Comparison of ENCODE assay signal across 8 cellular contexts in genomic region chr11:534592-535518, GRCh38. TPM values are rescaled to one million over a fixed set of nuclear protein-coding genes. Genes with fewer than 3 reads are reported as not detected.
A peak's percentile ranks its signal among the peaks of the same experiment; 100 is the strongest.
DNase-seq lines count a peak whose midpoint lies in the region; ATAC-seq and TF ChIP-seq lines count a peak whose summit lies in the region.

No MANE protein-coding gene starts in this region.

- no peaks in the 10 kb centered on the region for H3K9me3 ChIP-seq in BLaER1 treated with 17β-estradiol and CSF1 and Interleukin-3, amounts not matched to agents 10 nM and 100 nM (replicated peaks in 1 of 11)
- no peaks in the 10 kb centered on the region for H3K9me3 ChIP-seq in heart left ventricle

- peak overlapping the region; percentile 73 to 97 (median 94) for H3K27ac ChIP-seq in BLaER1 treated with 17β-estradiol and CSF1 and Interleukin-3, amounts not matched to agents 10 nM and 100 nM
- H3K27ac ChIP-seq in heart left ventricle (peak overlapping the region; percentile 31 to 92 (median 56)), rectal smooth muscle tissue (ENCODE audit: low read depth, low read length) (no peak overlapping the region)

- H3K4me3 ChIP-seq in BLaER1 treated with 17β-estradiol and CSF1 and Interleukin-3, amounts not matched to agents 10 nM and 100 nM = peak overlapping the region; percentile 78 to 97 (median 90)
- peak overlapping the region; percentile 68 to 99 (median 86) for H3K4me3 ChIP-seq in heart left ventricle
- peak overlapping the region; percentile 78 for H3K4me3 ChIP-seq in rectal smooth muscle tissue (ENCODE audit: low read length)

- H3K36me3 ChIP-seq in BLaER1 treated with 17β-estradiol and CSF1 and Interleukin-3, amounts not matched to agents 10 nM and 100 nM = peaks cover 24 to 38% (median 35%) of the 10 kb centered on the region in 11 experiments
- H3K36me3 ChIP-seq in heart left ventricle (peaks cover 0 to 29% (median 20%) of the 10 kb centered on the region in 9 donors), rectal smooth muscle tissue (ENCODE audit: control insufficient read depth, insufficient read depth, low read length) (peaks cover 12% of the 10 kb centered on the region)

- TF ChIP-seq CTCF in heart left ventricle (IDR thresholded peaks at IDR 0.05) = no peak

- H3K4me1 ChIP-seq in BLaER1 treated with 17β-estradiol and CSF1 and Interleukin-3, amounts not matched to agents 10 nM and 100 nM = peaks cover 42 to 56% (median 50%) of the 10 kb centered on the region in 10 experiments
- H3K4me1 ChIP-seq in heart left ventricle (peaks cover 9 to 50% (median 32%) of the 10 kb centered on the region in 12 donors), rectal smooth muscle tissue (ENCODE audit: control insufficient read depth, insufficient read depth, low read length) (peaks cover 7% of the 10 kb centered on the region)

- peak overlapping the region; percentile 83 to 94 (median 90) for H3K9ac ChIP-seq in BLaER1 treated with 17β-estradiol and CSF1 and Interleukin-3, amounts not matched to agents 10 nM and 100 nM
- peak overlapping the region; percentile 49 for H3K9ac ChIP-seq in rectal smooth muscle tissue (ENCODE audit: low read length)

- TF ChIP-seq POLR2A in heart left ventricle (IDR thresholded peaks at IDR 0.05) = peak in 1 of 2 donors; percentile 20

- H4K20me1 ChIP-seq in BLaER1 treated with 17β-estradiol and CSF1 and Interleukin-3, amounts not matched to agents 10 nM and 100 nM = peaks cover 38 to 49% (median 41%) of the 10 kb centered on the region in 11 experiments

- DNase-seq in MV-4-11 (lab: John Stamatoyannopoulos, UW) = peak; percentile 21
- peak; percentile 76 for DNase-seq in activated effector memory CD4-positive, alpha-beta T cell treated with anti-CD3 and anti-CD28 coated beads, Interleukin-2, amount 50 U/mL, for 16 hours
- DNase-seq in heart left ventricle = peak in 2 of 5 donors; percentile 21 to 51
- DNase-seq in H4 (ENCODE audit: low spot score) = no peak
- DNase-seq in cerebellum (ENCODE audit: low spot score) = no peak

- no peaks in the 10 kb centered on the region for H3K27me3 ChIP-seq in BLaER1 treated with 17β-estradiol and CSF1 and Interleukin-3, amounts not matched to agents 10 nM and 100 nM
- H3K27me3 ChIP-seq in heart left ventricle = peaks cover 3 to 19% (median 9%) of the 10 kb centered on the region in 9 donors
- peaks cover 4% of the 10 kb centered on the region for H3K27me3 ChIP-seq in rectal smooth muscle tissue (ENCODE audit: control insufficient read depth, insufficient read depth, low read length)

- 1 to 2% (median 2%) methylated on average over 36 to 115 of the region's 115 CpGs for WGBS in heart left ventricle, 4 donors

- intact Hi-C loops in heart left ventricle (cut with DNase I) = no loop called here

- peak overlapping the region; percentile 75 to 98 (median 96) for H3K4me2 ChIP-seq in BLaER1 treated with 17β-estradiol and CSF1 and Interleukin-3, amounts not matched to agents 10 nM and 100 nM

- ATAC-seq in GM19455 (IDR thresholded peaks at IDR 0.05; ENCODE audit: unreplicated experiment) = peak; percentile 12
- no peak for ATAC-seq in heart left ventricle

RNA-seq across cellular contexts. Expression of gene HRAS, which starts 0.5 kb away (rescaled TPM):
- total RNA-seq in heart left ventricle (10 to 100 TPM; 44.0 to 65.4 (median 55.6) TPM), cerebellum (16.2 TPM)
- polyA plus RNA-seq in heart left ventricle = 10 to 100 TPM; 83.3 to 99.3 TPM
- total RNA-seq in H4 (2014; rRNA removed; shearing (Covaris generic)) = 64.1 and 76.1 TPM in 2 replicates

RNA-seq across cellular contexts. Expression of gene LRRC56, which starts 2.5 kb away (rescaled TPM):
- total RNA-seq in heart left ventricle = under 1 TPM in 7 of 9 donors, not detected in 2; 0.07 to 0.35 (median 0.20) TPM
- under 1 TPM; 0.19 to 0.30 TPM for polyA plus RNA-seq in heart left ventricle
- 0.18 and 0.19 TPM in 2 replicates for total RNA-seq in H4 (2014; rRNA removed; shearing (Covaris generic))
- total RNA-seq in cerebellum = 1.5 TPM

RNA-seq across cellular contexts. Expression of gene LMNTD2, which starts 25.7 kb away (rescaled TPM):
- 1 to 10 TPM in 2 of 9 donors, under 1 TPM in 5, not detected in 2; 0.10 to 1.6 (median 0.36) TPM for total RNA-seq in heart left ventricle
- under 1 TPM; 0.32 to 0.53 TPM for polyA plus RNA-seq in heart left ventricle
- total RNA-seq in H4 (2014; rRNA removed; shearing (Covaris generic)) = 1.4 and 2.6 TPM in 2 replicates
- not detected for total RNA-seq in cerebellum

RNA-seq across cellular contexts. Expression of gene RASSF7, which starts 25.9 kb away (rescaled TPM):
- total RNA-seq in heart left ventricle = 10 to 100 TPM in 1 of 9 donors, 1 to 10 TPM in 8; 1.1 to 15.5 (median 3.3) TPM
- polyA plus RNA-seq in heart left ventricle = 10 to 100 TPM in 1 of 2 donors, 1 to 10 TPM in 1; 5.7 to 12.5 TPM
- 16.8 and 17.3 TPM in 2 replicates for total RNA-seq in H4 (2014; rRNA removed; shearing (Covaris generic))
- 10.3 TPM for total RNA-seq in cerebellum

RNA-seq across cellular contexts. Expression of gene RNH1, which starts 27.8 kb away (rescaled TPM):
- total RNA-seq in heart left ventricle (100 to 1,000 TPM; 132 to 247 (median 158) TPM), cerebellum (33.9 TPM)
- polyA plus RNA-seq in heart left ventricle = 100 to 1,000 TPM in 1 of 2 donors, 10 to 100 TPM in 1; 58.2 to 207 TPM
- 150 and 205 TPM in 2 replicates for total RNA-seq in H4 (2014; rRNA removed; shearing (Covaris generic))

Comparison
In these comparisons a context has a peak if more than half of its experiments do, and no peak if none do; other contexts are left out.
1. DNase-seq: peak in MV-4-11 (single experiment) and activated effector memory CD4-positive, alpha-beta T cell treated with anti-CD3 and anti-CD28 coated beads, Interleukin-2, amount 50 U/mL, for 16 hours (single experiment); none in H4 (single experiment) and cerebellum (single experiment).
2. Peak in every context shown above with its lines, with median percentiles within 50 percentile points of each other: H3K4me3 ChIP-seq.